15 cellular contexts compared by ENCODE assay signal in genomic region chr1:226397011-226397926, GRCh38. TPM values are rescaled to one million over a fixed set of nuclear protein-coding genes. Genes with fewer than 3 reads are reported as not detected.
DNase-seq lines count a peak whose midpoint lies in the region; ATAC-seq and TF ChIP-seq lines count a peak whose summit lies in the region.
"Had no signal": no experiment of that assay in that cellular context is flagged by ENCODE, and none has a peak within 500 bp of the region (broad histone marks: within the 10 kb centered on the region; RNA-seq: fewer than 3 reads in every experiment).

No MANE protein-coding gene starts in this region.

- H3K9me3 Mint-ChIP-seq in stimulated activated naive CD8-positive, alpha-beta T cell treated with anti-CD3 and anti-CD28 coated beads, Interleukin-15, Interleukin-2, amounts not matched to agents 100 ng/mL and 50 ng/mL, for 24 hours = no peaks in the 10 kb centered on the region
- H3K9me3 Mint-ChIP-seq in stimulated activated naive CD8-positive, alpha-beta T cell treated with anti-CD3 and anti-CD28 coated beads, Interleukin-15, amount 100 ng/mL, for 72 hours = no peaks in the 10 kb centered on the region
- no peaks in the 10 kb centered on the region for H3K9me3 Mint-ChIP-seq in type B pancreatic cell

- H3K36me3 Mint-ChIP-seq in stimulated activated naive CD8-positive, alpha-beta T cell treated with anti-CD3 and anti-CD28 coated beads, Interleukin-15, Interleukin-2, amounts not matched to agents 100 ng/mL and 50 ng/mL, for 24 hours (ENCODE audit: low read depth) = peaks cover 86% of the 10 kb centered on the region
- peaks cover 50% of the 10 kb centered on the region for H3K36me3 Mint-ChIP-seq in type B pancreatic cell

- ATAC-seq in stimulated activated naive CD8-positive, alpha-beta T cell treated with anti-CD3 and anti-CD28 coated beads, Interleukin-15, amount 100 ng/mL, for 72 hours = no peak
- ATAC-seq in HG02852 (IDR thresholded peaks at IDR 0.05; ENCODE audit: unreplicated experiment) = no peak

- H3K27me3 Mint-ChIP-seq in stimulated activated naive CD8-positive, alpha-beta T cell treated with anti-CD3 and anti-CD28 coated beads, Interleukin-15, Interleukin-2, amounts not matched to agents 100 ng/mL and 50 ng/mL, for 24 hours = no peaks in the 10 kb centered on the region
- no peaks in the 10 kb centered on the region for H3K27me3 Mint-ChIP-seq in stimulated activated naive CD8-positive, alpha-beta T cell treated with anti-CD3 and anti-CD28 coated beads, Interleukin-15, amount 100 ng/mL, for 72 hours
- H3K27me3 Mint-ChIP-seq in type B pancreatic cell = no peaks in the 10 kb centered on the region
- H3K27me3 Mint-ChIP-seq: brain had no signal

- H3K4me3 Mint-ChIP-seq in stimulated activated naive CD8-positive, alpha-beta T cell treated with anti-CD3 and anti-CD28 coated beads, Interleukin-15, Interleukin-2, amounts not matched to agents 100 ng/mL and 50 ng/mL, for 24 hours = no peak overlapping the region
- H3K4me3 Mint-ChIP-seq in stimulated activated naive CD8-positive, alpha-beta T cell treated with anti-CD3 and anti-CD28 coated beads, Interleukin-15, amount 100 ng/mL, for 72 hours = no peak overlapping the region
- H3K4me3 Mint-ChIP-seq in type B pancreatic cell = no peak overlapping the region
- H3K4me3 Mint-ChIP-seq: brain had no signal

- peaks cover 25% of the 10 kb centered on the region for H3K4me1 Mint-ChIP-seq in stimulated activated naive CD8-positive, alpha-beta T cell treated with anti-CD3 and anti-CD28 coated beads, Interleukin-15, Interleukin-2, amounts not matched to agents 100 ng/mL and 50 ng/mL, for 24 hours (ENCODE audit: low read depth)
- H3K4me1 Mint-ChIP-seq in stimulated activated naive CD8-positive, alpha-beta T cell treated with anti-CD3 and anti-CD28 coated beads, Interleukin-15, amount 100 ng/mL, for 72 hours = peaks cover 25% of the 10 kb centered on the region
- H3K4me1 Mint-ChIP-seq in type B pancreatic cell (ENCODE audit: unreplicated experiment) = peaks cover 19% of the 10 kb centered on the region

- H3K27ac Mint-ChIP-seq in stimulated activated naive CD8-positive, alpha-beta T cell treated with anti-CD3 and anti-CD28 coated beads, Interleukin-15, Interleukin-2, amounts not matched to agents 100 ng/mL and 50 ng/mL, for 24 hours = peak overlapping the region; percentile 33
- H3K27ac Mint-ChIP-seq in stimulated activated naive CD8-positive, alpha-beta T cell treated with anti-CD3 and anti-CD28 coated beads, Interleukin-15, amount 100 ng/mL, for 72 hours = no peak overlapping the region
- H3K27ac Mint-ChIP-seq in type B pancreatic cell = no peak overlapping the region

- no peak overlapping the region for H3K4me3 ChIP-seq in fibroblast of mammary gland (ENCODE audit: control insufficient read depth, low read depth, low read length)

- no peak for DNase-seq in stimulated activated naive CD8-positive, alpha-beta T cell treated with anti-CD3 and anti-CD28 coated beads, Interleukin-15, amount 100 ng/mL, for 72 hours
- DNase-seq in fibroblast of mammary gland (ENCODE audit: low read depth) (peak; percentile 32), myocyte (ENCODE audit: low read depth) (peak; percentile 41), type B pancreatic cell (ENCODE audit: extremely low spot score, unreplicated experiment) (peak; percentile 45), NCI-H2107 treated with DMSO at 0.1 percent for 48 hours (lab: John Stamatoyannopoulos, UW; ENCODE audit: unreplicated experiment) (no peak)
- no peak for DNase-seq in stimulated activated CD8-positive, alpha-beta memory T cell treated with anti-CD3 and anti-CD28 coated beads, Interleukin-4, amount 100 ng/mL, for 48 hours
- DNase-seq: activated gamma-delta T cell, EL, HCEC 1CT, NCI-H1105, NCI-H345, trophoblast cell had no signal

- TF ChIP-seq CTCF in fibroblast of mammary gland (conservative IDR thresholded peaks at IDR 0.05; ENCODE audit: control insufficient read depth, insufficient read depth, low read depth, low read length) (no peak), type B pancreatic cell (conservative IDR thresholded peaks at IDR 0.05) (no peak)

RNA-seq across cellular contexts. Expression of gene PARP1, which starts 10.6 kb away (rescaled TPM):
- 69.2 and 79.3 TPM in 2 replicates for total RNA-seq in myocyte
- 39.8 TPM for polyA plus RNA-seq in myocyte (2012)
- total RNA-seq in type B pancreatic cell (ENCODE audit: low replicate concordance) = 106 and 186 TPM in 2 replicates

Comparison
In these comparisons a context has a peak if more than half of its experiments do, and no peak if none do; other contexts are left out.
1. DNase-seq: peak in fibroblast of mammary gland (single experiment), myocyte (single experiment) and type B pancreatic cell (single experiment); none in stimulated activated naive CD8-positive, alpha-beta T cell treated with anti-CD3 and anti-CD28 coated beads, Interleukin-15, amount 100 ng/mL, for 72 hours (0 of 2), NCI-H2107 treated with DMSO at 0.1 percent for 48 hours (single experiment) and stimulated activated CD8-positive, alpha-beta memory T cell treated with anti-CD3 and anti-CD28 coated beads, Interleukin-4, amount 100 ng/mL, for 48 hours (single experiment).